1 cellular context compared by ENCODE assay signal in the genomic region with DNA sequence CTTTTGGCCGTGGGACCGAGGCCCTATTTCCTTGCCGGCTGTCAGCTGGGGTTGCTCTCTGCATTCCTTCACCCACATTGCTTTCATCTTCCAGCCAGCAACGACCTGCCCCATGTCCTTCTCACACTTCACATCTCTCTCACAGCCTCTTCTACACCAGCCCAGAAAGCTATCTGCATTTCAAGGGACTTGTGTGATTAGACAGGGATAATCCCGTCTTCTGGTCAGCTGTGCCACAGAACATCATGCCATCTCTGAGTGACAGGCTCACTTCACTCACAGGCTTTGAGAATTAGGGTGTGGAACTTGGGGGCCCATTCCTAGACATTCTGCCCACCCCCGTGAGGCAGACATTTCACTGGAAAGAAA.
TF ChIP-seq lines count a peak whose summit lies in the region.

No MANE protein-coding gene starts in this region.

TF ChIP-seq in WTC11, 78 proteins besides CTCF, POLR2A, EP300 and RAD21 (continued from another document):
- TF ChIP-seq, protein P1, sequence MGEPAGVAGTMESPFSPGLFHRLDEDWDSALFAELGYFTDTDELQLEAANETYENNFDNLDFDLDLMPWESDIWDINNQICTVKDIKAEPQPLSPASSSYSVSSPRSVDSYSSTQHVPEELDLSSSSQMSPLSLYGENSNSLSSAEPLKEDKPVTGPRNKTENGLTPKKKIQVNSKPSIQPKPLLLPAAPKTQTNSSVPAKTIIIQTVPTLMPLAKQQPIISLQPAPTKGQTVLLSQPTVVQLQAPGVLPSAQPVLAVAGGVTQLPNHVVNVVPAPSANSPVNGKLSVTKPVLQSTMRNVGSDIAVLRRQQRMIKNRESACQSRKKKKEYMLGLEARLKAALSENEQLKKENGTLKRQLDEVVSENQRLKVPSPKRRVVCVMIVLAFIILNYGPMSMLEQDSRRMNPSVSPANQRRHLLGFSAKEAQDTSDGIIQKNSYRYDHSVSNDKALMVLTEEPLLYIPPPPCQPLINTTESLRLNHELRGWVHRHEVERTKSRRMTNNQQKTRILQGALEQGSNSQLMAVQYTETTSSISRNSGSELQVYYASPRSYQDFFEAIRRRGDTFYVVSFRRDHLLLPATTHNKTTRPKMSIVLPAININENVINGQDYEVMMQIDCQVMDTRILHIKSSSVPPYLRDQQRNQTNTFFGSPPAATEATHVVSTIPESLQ (CRISPR knock-in tag; IDR thresholded peaks at IDR 0.05) = no peak
- no peak for TF ChIP-seq ZNF232 (CRISPR knock-in tag; IDR thresholded peaks at IDR 0.05)
- TF ChIP-seq MXD4 (CRISPR knock-in tag; IDR thresholded peaks at IDR 0.05; ENCODE audit: borderline replicate concordance) = no peak
TF ChIP-seq in WTC11: peak in this region for 0.
